ENCODE assay signal across 3 cellular contexts in the genomic region with DNA sequence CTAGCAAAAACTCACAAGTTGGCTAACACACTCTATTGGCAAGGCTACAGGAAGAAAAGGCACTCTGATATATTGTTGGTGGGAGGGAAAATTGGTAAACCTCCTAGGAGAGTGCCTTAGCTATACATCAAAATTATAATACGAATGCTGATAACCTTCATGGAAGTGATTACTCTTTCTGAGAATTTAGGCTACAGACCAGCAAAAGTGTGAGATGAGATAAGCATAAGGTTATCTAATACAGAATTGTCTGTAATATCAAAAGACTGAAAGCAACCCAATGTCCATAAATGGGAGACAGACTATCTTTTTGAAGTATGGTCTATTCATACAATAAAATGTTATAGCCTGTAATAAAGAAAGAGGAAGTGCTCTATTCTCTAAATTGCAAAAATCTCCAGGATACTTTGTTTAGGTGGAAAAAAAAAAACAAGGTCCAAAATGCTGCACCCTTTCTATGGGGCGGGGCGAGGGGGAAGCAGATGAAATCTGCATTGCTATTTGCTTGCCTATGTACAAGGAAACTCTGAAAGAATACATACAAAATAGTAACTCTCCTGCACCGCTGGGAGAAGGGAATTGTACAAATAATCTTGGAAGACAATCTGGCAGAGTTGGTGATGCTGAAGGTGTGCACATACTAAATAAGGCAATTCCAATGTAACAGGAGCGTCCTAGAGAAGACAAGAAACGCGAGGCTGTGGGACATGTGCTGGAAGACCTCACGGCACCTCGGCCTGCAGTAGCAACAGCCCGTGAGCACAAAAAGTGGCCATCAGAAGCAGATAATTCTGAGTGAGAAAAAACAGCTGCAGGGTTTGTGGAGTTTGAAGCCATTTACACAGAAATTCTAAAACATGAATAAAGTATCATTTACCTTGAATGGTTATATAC.
TF ChIP-seq lines count a peak whose summit lies in the region.

No MANE protein-coding gene starts in this region.

TF ChIP-seq in SK-N-SH, 30 proteins besides CTCF, POLR2A, EP300 and RAD21 (continued from another document):
- TF ChIP-seq GATA2 (CRISPR knock-in tag; IDR thresholded peaks at IDR 0.05) (no peak), TEAD4 (IDR thresholded peaks at IDR 0.05; ENCODE audit: borderline replicate concordance, insufficient read depth) (no peak), IRF3 (IDR thresholded peaks at IDR 0.05; ENCODE audit: low read depth, low read length) (no peak), RXRA (IDR thresholded peaks at IDR 0.05; ENCODE audit: borderline replicate concordance, low read depth) (no peak), TAF1 (IDR thresholded peaks at IDR 0.05; ENCODE audit: borderline replicate concordance, low read depth, low read length) (no peak), ELF1 (IDR thresholded peaks at IDR 0.05) (no peak), USF1 (IDR thresholded peaks at IDR 0.05; ENCODE audit: borderline replicate concordance, low read depth) (no peak), MAX (IDR thresholded peaks at IDR 0.05; ENCODE audit: low read depth) (no peak), GABPA (IDR thresholded peaks at IDR 0.05; ENCODE audit: low read depth) (no peak), EZH2phosphoT487 (IDR thresholded peaks at IDR 0.05; ENCODE audit: borderline replicate concordance, low read depth) (no peak), NRF1 (IDR thresholded peaks at IDR 0.05; ENCODE audit: low read depth, low read length) (no peak), FOSL2 (IDR thresholded peaks at IDR 0.05; ENCODE audit: borderline replicate concordance, low read depth) (no peak)

TF ChIP-seq in SK-N-SH treated with all-trans-retinoic acid at 6 μM for 48 hours, 23 proteins besides CTCF, POLR2A, EP300 and RAD21 (continued from another document):
- TF ChIP-seq SNAI2 (CRISPR knock-in tag; IDR thresholded peaks at IDR 0.05) (no peak), CSDC2 (CRISPR knock-in tag; IDR thresholded peaks at IDR 0.05) (no peak), ISL1 (CRISPR knock-in tag; IDR thresholded peaks at IDR 0.05) (no peak), RARB (CRISPR knock-in tag; IDR thresholded peaks at IDR 0.05) (no peak), TSHZ2 (CRISPR knock-in tag; IDR thresholded peaks at IDR 0.05) (no peak), ZFP30 (CRISPR knock-in tag; IDR thresholded peaks at IDR 0.05) (no peak), CREB5 (CRISPR knock-in tag; IDR thresholded peaks at IDR 0.05; ENCODE audit: low read depth) (no peak), TOX (CRISPR knock-in tag; IDR thresholded peaks at IDR 0.05; ENCODE audit: borderline replicate concordance) (no peak), CSRNP3 (CRISPR knock-in tag; IDR thresholded peaks at IDR 0.05) (no peak), GLIS3 (CRISPR knock-in tag; IDR thresholded peaks at IDR 0.05) (no peak)

TF ChIP-seq in endothelial cell of umbilical vein, 7 proteins besides CTCF, POLR2A, EP300 and RAD21:
- TF ChIP-seq GATA2 (IDR thresholded peaks at IDR 0.05; ENCODE audit: insufficient read depth, insufficient read length, low read depth, low read length) (no peak), POLR2AphosphoS5 (IDR thresholded peaks at IDR 0.05; ENCODE audit: insufficient read depth, low read depth, low read length) (no peak), EZH2 (IDR thresholded peaks at IDR 0.05; ENCODE audit: borderline replicate concordance, low read depth, low read length, severe bottlenecking) (no peak), MYC (IDR thresholded peaks at IDR 0.05; ENCODE audit: low read depth, low read length) (no peak), FOS (IDR thresholded peaks at IDR 0.05; ENCODE audit: borderline replicate concordance, insufficient read depth, low read length) (no peak), JUN (IDR thresholded peaks at IDR 0.05; ENCODE audit: borderline replicate concordance, insufficient read depth, insufficient read length, low read depth) (no peak), MAX (IDR thresholded peaks at IDR 0.05; ENCODE audit: insufficient read depth, insufficient read length) (no peak)
